ENCODE assay signal across 11 cellular contexts in genomic region chr5:56561-57290, GRCh38. TPM values are rescaled to one million over a fixed set of nuclear protein-coding genes. Genes with fewer than 3 reads are reported as not detected.
DNase-seq lines count a peak whose midpoint lies in the region; ATAC-seq and TF ChIP-seq lines count a peak whose summit lies in the region.
"Had no signal": no experiment of that assay in that cellular context is flagged by ENCODE, and none has a peak within 500 bp of the region (broad histone marks: within the 10 kb centered on the region; RNA-seq: fewer than 3 reads in every experiment).

No MANE protein-coding gene starts in this region.

- H3K9me3 Mint-ChIP-seq in activated CD8-positive, alpha-beta T cell treated with anti-CD3 and anti-CD28 coated beads, Interleukin-2, amount 10 ng/mL, durations not matched to agents 7 days and 5 days (ENCODE audit: insufficient read depth), result no peaks in the 10 kb centered on the region
- peaks cover 0 to 3% (median 0%) of the 10 kb centered on the region in 6 donors for H3K9me3 Mint-ChIP-seq in immature natural killer cell

- H3K4me3 Mint-ChIP-seq in activated CD8-positive, alpha-beta T cell treated with anti-CD3 and anti-CD28 coated beads, Interleukin-2, amount 10 ng/mL, durations not matched to agents 7 days and 5 days, result no peak overlapping the region
- H3K4me3 Mint-ChIP-seq in T-helper 17 cell (no peak overlapping the region), immature natural killer cell (no peak overlapping the region)
- H3K4me3 Mint-ChIP-seq: stimulated activated naive CD8-positive, alpha-beta T cell treated with anti-CD3 and anti-CD28 coated beads, Interleukin-15, amount 100 ng/mL, for 72 hours had no signal

- CTCF ChIA-PET in activated CD8-positive, alpha-beta T cell treated with anti-CD3 and anti-CD28 coated beads, Interleukin-2, amount 10 ng/mL, durations not matched to agents 7 days and 5 days (lab: Charles Lee), result no interaction called here

- H3K27ac Mint-ChIP-seq in activated CD8-positive, alpha-beta T cell treated with anti-CD3 and anti-CD28 coated beads, Interleukin-2, amount 10 ng/mL, durations not matched to agents 7 days and 5 days, result no peak overlapping the region
- no peak overlapping the region for H3K27ac Mint-ChIP-seq in T-helper 17 cell
- no peak overlapping the region for H3K27ac Mint-ChIP-seq in immature natural killer cell

- H3K36me3 Mint-ChIP-seq in activated CD8-positive, alpha-beta T cell treated with anti-CD3 and anti-CD28 coated beads, Interleukin-2, amount 10 ng/mL, durations not matched to agents 7 days and 5 days (ENCODE audit: low read depth), result no peaks in the 10 kb centered on the region
- H3K36me3 Mint-ChIP-seq in T-helper 17 cell (ENCODE audit: low read depth), result no peaks in the 10 kb centered on the region
- no peaks in the 10 kb centered on the region for H3K36me3 Mint-ChIP-seq in immature natural killer cell

- POLR2A ChIA-PET in activated CD8-positive, alpha-beta T cell treated with anti-CD3 and anti-CD28 coated beads, Interleukin-2, amount 10 ng/mL, durations not matched to agents 7 days and 5 days (lab: Charles Lee), result no interaction called here

- no peak for TF ChIP-seq CTCF in GM13976 (IDR thresholded peaks at IDR 0.05; ENCODE audit: borderline replicate concordance, control extremely low read depth, extremely low read depth, insufficient read depth, missing control alignments)

- no peaks in the 10 kb centered on the region for H3K4me1 Mint-ChIP-seq in activated CD8-positive, alpha-beta T cell treated with anti-CD3 and anti-CD28 coated beads, Interleukin-2, amount 10 ng/mL, durations not matched to agents 7 days and 5 days (ENCODE audit: low read depth)
- no peaks in the 10 kb centered on the region for H3K4me1 Mint-ChIP-seq in T-helper 17 cell
- peaks cover 0 to 5% of the 10 kb centered on the region in 2 donors for H3K4me1 Mint-ChIP-seq in immature natural killer cell

- DNase-seq in GM13976 (ENCODE audit: low spot score) (peak; percentile 30), LHCN-M2 (ENCODE audit: low read depth) (peak; percentile 33), left kidney (ENCODE audit: low read depth, low spot score) (peak; percentile 92), T-helper 17 cell (no peak), immature natural killer cell (no peak), NCI-H2107 (lab: John Stamatoyannopoulos, UW) (no peak)
- peak; percentile 44 for DNase-seq in activated CD8-positive, alpha-beta T cell treated with anti-CD3 and anti-CD28 coated beads, Interleukin-2, amount 10 ng/mL, durations not matched to agents 7 days and 5 days
- DNase-seq: stimulated activated naive CD8-positive, alpha-beta T cell treated with anti-CD3 and anti-CD28 coated beads, Interleukin-15, amount 100 ng/mL, for 72 hours had no signal

- peaks cover 14% of the 10 kb centered on the region for H3K27me3 Mint-ChIP-seq in activated CD8-positive, alpha-beta T cell treated with anti-CD3 and anti-CD28 coated beads, Interleukin-2, amount 10 ng/mL, durations not matched to agents 7 days and 5 days (ENCODE audit: low read depth)
- peaks cover 22% of the 10 kb centered on the region for H3K27me3 Mint-ChIP-seq in T-helper 17 cell
- H3K27me3 Mint-ChIP-seq in immature natural killer cell (ENCODE audit: low read depth in 3 of 3), result peaks cover 10 to 29% (median 13%) of the 10 kb centered on the region in 3 donors

- in situ Hi-C loops in GM13976 (cut with MboI; ENCODE audit: low sequenced_read_pairs, unreplicated experiment), result no loop called here

- H3K9me3 ChIP-seq in T-helper 17 cell (ENCODE audit: control insufficient read depth, low read length, poor library complexity, severe bottlenecking), result peaks cover 2% of the 10 kb centered on the region
- H3K9me3 ChIP-seq: ascending aorta had no signal

- ATAC-seq in activated CD8-positive, alpha-beta T cell treated with anti-CD3 and anti-CD28 coated beads, Interleukin-2, amount 10 ng/mL, durations not matched to agents 7 days and 5 days, result peak; percentile 30
- no peak for ATAC-seq in T-helper 17 cell
- no peak for ATAC-seq in activated CD4-positive, CD25-positive, alpha-beta regulatory T cell treated with anti-CD3 and anti-CD28 coated beads, Interleukin-2, amount 50 U/mL, for 24 hours
- ATAC-seq: stimulated activated naive CD8-positive, alpha-beta T cell treated with anti-CD3 and anti-CD28 coated beads, Interleukin-15, amount 100 ng/mL, for 72 hours had no signal

RNA-seq across cellular contexts. Expression of gene PLEKHG4B, which starts 35.2 kb away (rescaled TPM):
- 0.06 and 0.38 TPM in 2 replicates for total RNA-seq in LHCN-M2 (2014; rRNA removed)
- 0.18 TPM for polyA plus RNA-seq in LHCN-M2 (2012)
- total RNA-seq in activated CD8-positive, alpha-beta T cell treated with anti-CD3 and anti-CD28 coated beads, Interleukin-2, amount 10 ng/mL, durations not matched to agents 7 days and 5 days, result not detected
- total RNA-seq in T-helper 17 cell, result under 1 TPM in 1 of 2 donors, not detected in 1; 0.55 TPM
- not detected for polyA plus RNA-seq in immature natural killer cell
- total RNA-seq: ascending aorta; T-helper 2 cell treated with Interferon-gamma antibody and Interleukin-4, amounts not matched to agents 100 ng/mL and 5 ng/mL, for 36 hours had no signal

Comparison
In these comparisons a context has a peak if more than half of its experiments do, and no peak if none do; other contexts are left out.
1. DNase-seq: peak in GM13976 (single experiment), LHCN-M2 (single experiment), activated CD8-positive, alpha-beta T cell treated with anti-CD3 and anti-CD28 coated beads, Interleukin-2, amount 10 ng/mL, durations not matched to agents 7 days and 5 days (single experiment) and left kidney (single experiment); none in T-helper 17 cell (0 of 3), immature natural killer cell (0 of 3) and NCI-H2107 (single experiment).